Comparison of ENCODE assay signal across 12 cellular contexts in genomic region chr15:40091861-40092415, GRCh38. TPM values are rescaled to one million over a fixed set of nuclear protein-coding genes. Genes with fewer than 3 reads are reported as not detected.
A peak's percentile ranks its signal among the peaks of the same experiment; 100 is the strongest.
DNase-seq lines count a peak whose midpoint lies in the region; ATAC-seq, FAIRE-seq and TF ChIP-seq lines count a peak whose summit lies in the region.
"Had no signal": no experiment of that assay in that cellular context is flagged by ENCODE, and none has a peak within 500 bp of the region (broad histone marks: within the 10 kb centered on the region; RNA-seq: fewer than 3 reads in every experiment).

No MANE protein-coding gene starts in this region.

- peaks cover 80% of the 10 kb centered on the region for H3K4me1 ChIP-seq in HUES6 (ENCODE audit: control insufficient read depth, insufficient read depth, low read length)
- H3K4me1 ChIP-seq in right atrium auricular region = peaks cover 0 to 75% of the 10 kb centered on the region in 2 donors

- no peak overlapping the region for H3K27ac ChIP-seq in HUES6 (ENCODE audit: low read depth, low read length)
- peak overlapping the region; percentile 98 for H3K27ac ChIP-seq in SU-DHL-6 (ENCODE audit: low read depth, low read length)
- H3K27ac ChIP-seq in right atrium auricular region = peak overlapping the region; percentile 79 to 81

- DNase-seq in right atrium auricular region (ENCODE audit: low spot score) = no peak
- no peak for DNase-seq in sciatic nerve (ENCODE audit: low spot score)
- DNase-seq in H54 (ENCODE audit: insufficient read length, low spot score) = no peak
- DNase-seq in NCI-H526 (lab: John Stamatoyannopoulos, UW) = no peak
- no peak for DNase-seq in NCI-H1694 treated with DMSO at 0.1 percent for 48 hours (lab: John Stamatoyannopoulos, UW)
- no peak for DNase-seq in MV-4-11 (lab: John Stamatoyannopoulos, UW)
- DNase-seq: Calu3, NCI-H1930 had no signal

- H3K79me2 ChIP-seq in SU-DHL-6 (ENCODE audit: insufficient read depth, low read length) = peaks cover 32% of the 10 kb centered on the region

- peak; percentile 1 for ATAC-seq in sciatic nerve

- H3K9me3 ChIP-seq in HUES6 (ENCODE audit: control insufficient read depth, insufficient read depth, low read depth, low read length) (no peaks in the 10 kb centered on the region), SU-DHL-6 (ENCODE audit: insufficient read depth, low read length) (no peaks in the 10 kb centered on the region), right atrium auricular region (no peaks in the 10 kb centered on the region)

- H3K36me3 ChIP-seq in HUES6 (ENCODE audit: control insufficient read depth, insufficient read depth, low read length) (no peaks in the 10 kb centered on the region), SU-DHL-6 (ENCODE audit: low read length) (peaks cover 4% of the 10 kb centered on the region; the same call in 1 of the 2 replicates), right atrium auricular region (no peaks in the 10 kb centered on the region)

- no peak for FAIRE-seq in H54 (lab: Jason Lieb, UNC)
- FAIRE-seq: GM18507, urothelium cell line had no signal

- no peak for TF ChIP-seq CTCF in SU-DHL-6 (IDR thresholded peaks at IDR 0.05; ENCODE audit: insufficient read depth, low read length, poor library complexity, severe bottlenecking)
- no peak for TF ChIP-seq CTCF in right atrium auricular region (IDR thresholded peaks at IDR 0.05)

- intact Hi-C loops in sciatic nerve (cut with DNase I) = no loop called here

- H3K4me3 ChIP-seq in HUES6 (ENCODE audit: low read depth, low read length) (peak overlapping the region; percentile 14; the same call in 1 of the 2 replicates), SU-DHL-6 (ENCODE audit: insufficient read depth, low read length, poor library complexity, severe bottlenecking) (no peak overlapping the region), right atrium auricular region (no peak overlapping the region)

- TF ChIP-seq POLR2A in H54 (IDR thresholded peaks at IDR 0.05; ENCODE audit: low read depth, low read length) = no peak

- no peak overlapping the region for H2AFZ ChIP-seq in SU-DHL-6 (ENCODE audit: low read depth, low read length, severe bottlenecking)

- no peaks in the 10 kb centered on the region for H3K9me2 ChIP-seq in SU-DHL-6 (replicated peaks; ENCODE audit: insufficient read depth, low read length)

- no peaks in the 10 kb centered on the region for H3K27me3 ChIP-seq in HUES6 (ENCODE audit: control insufficient read depth, insufficient read depth, low read length)
- no peaks in the 10 kb centered on the region for H3K27me3 ChIP-seq in SU-DHL-6 (ENCODE audit: low read length)
- H3K27me3 ChIP-seq in right atrium auricular region = no peaks in the 10 kb centered on the region

- peaks cover 47% of the 10 kb centered on the region for H3F3A ChIP-seq in SU-DHL-6 (ENCODE audit: insufficient read depth)

- no peak overlapping the region for H3K4me2 ChIP-seq in SU-DHL-6 (ENCODE audit: low read depth, low read length, poor library complexity, severe bottlenecking)

- no peaks in the 10 kb centered on the region for H4K20me1 ChIP-seq in SU-DHL-6 (ENCODE audit: low read depth, low read length)

- H3K9ac ChIP-seq in HUES6 (ENCODE audit: low read length) (peak overlapping the region; percentile 6), SU-DHL-6 (ENCODE audit: low read length) (no peak overlapping the region; the same call in 1 of the 2 replicates)

RNA-seq across cellular contexts. Expression of gene BMF, which starts 16.7 kb away (rescaled TPM):
- 1 to 10 TPM; 1.3 to 3.0 TPM for total RNA-seq in right atrium auricular region
- 15.0 TPM for total RNA-seq in sciatic nerve

RNA-seq across cellular contexts. Expression of gene SRP14, which starts 53.0 kb away (rescaled TPM):
- total RNA-seq in right atrium auricular region (100 to 1,000 TPM; 255 to 283 TPM), sciatic nerve (150 TPM)
